In genomic region chr3:10116928-10117327, GRCh38 we compare ENCODE assay signal across 1 cellular context.
TF ChIP-seq lines count a peak whose summit lies in the region.

No MANE protein-coding gene starts in this region.

TF ChIP-seq in endothelial cell of umbilical vein, 7 proteins besides CTCF, POLR2A, EP300 and RAD21:
- no peak for TF ChIP-seq MYC (IDR thresholded peaks at IDR 0.05; ENCODE audit: low read depth, low read length)
- TF ChIP-seq EZH2 (IDR thresholded peaks at IDR 0.05; ENCODE audit: borderline replicate concordance, low read depth, low read length, severe bottlenecking) = no peak
- no peak for TF ChIP-seq POLR2AphosphoS5 (IDR thresholded peaks at IDR 0.05; ENCODE audit: insufficient read depth, low read depth, low read length)
- no peak for TF ChIP-seq FOS (IDR thresholded peaks at IDR 0.05; ENCODE audit: borderline replicate concordance, insufficient read depth, low read length)
- no peak for TF ChIP-seq GATA2 (IDR thresholded peaks at IDR 0.05; ENCODE audit: insufficient read depth, insufficient read length, low read depth, low read length)
- TF ChIP-seq JUN (IDR thresholded peaks at IDR 0.05; ENCODE audit: borderline replicate concordance, insufficient read depth, insufficient read length, low read depth) = no peak
- no peak for TF ChIP-seq MAX (IDR thresholded peaks at IDR 0.05; ENCODE audit: insufficient read depth, insufficient read length)
